ENCODE assay signal across 34 cellular contexts in the genomic region with DNA sequence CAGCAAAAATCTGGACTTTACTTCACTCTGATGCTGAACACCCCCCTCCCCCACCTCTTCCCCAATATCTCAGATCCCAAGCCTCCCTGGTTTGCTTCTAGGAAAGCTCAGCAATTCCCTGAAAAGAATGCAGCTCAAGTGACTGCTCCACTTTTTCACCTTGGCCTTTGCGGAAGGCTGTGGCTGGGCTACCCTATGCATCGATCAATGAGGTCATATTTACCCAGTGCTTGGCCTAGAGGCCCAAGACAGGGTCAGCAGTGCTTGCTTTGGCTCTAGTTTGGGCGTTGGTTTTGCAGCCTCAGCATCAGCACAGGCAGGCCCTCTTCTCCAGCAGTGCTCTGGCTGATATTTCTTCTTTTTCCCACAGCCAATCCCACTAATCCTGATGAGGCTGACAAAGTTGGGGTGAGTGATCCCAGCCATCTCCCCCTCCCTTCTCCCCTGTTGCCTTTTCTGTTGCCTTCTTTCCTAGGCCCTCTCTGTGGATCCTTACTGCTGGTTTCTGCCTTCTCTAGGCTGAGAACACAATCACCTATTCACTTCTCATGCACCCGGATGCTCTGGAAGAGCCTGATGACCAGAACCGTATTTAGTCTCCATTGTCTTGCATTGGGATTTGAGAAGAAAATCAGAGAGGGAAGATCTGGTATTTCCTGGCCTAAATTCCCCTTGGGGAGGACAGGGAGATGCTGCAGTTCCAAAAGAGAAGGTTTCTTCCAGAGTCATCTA. TPM values are rescaled to one million over a fixed set of nuclear protein-coding genes. Genes with fewer than 3 reads are reported as not detected.
A peak's percentile ranks its signal among the peaks of the same experiment; 100 is the strongest.
DNase-seq lines count a peak whose midpoint lies in the region; ATAC-seq and TF ChIP-seq lines count a peak whose summit lies in the region.
"Had no signal": no experiment of that assay in that cellular context is flagged by ENCODE, and none has a peak within 500 bp of the region (broad histone marks: within the 10 kb centered on the region; RNA-seq: fewer than 3 reads in every experiment).

No MANE protein-coding gene starts in this region.

- H3K27ac Mint-ChIP-seq in MCF 10A (ENCODE audit: low read depth, unreplicated experiment), result peak overlapping the region; percentile 36
- H3K27ac Mint-ChIP-seq: activated CD8-positive, alpha-beta T cell treated with anti-CD3 and anti-CD28 coated beads for 36 hours; activated naive CD8-positive, alpha-beta T cell; activated T-helper 17 cell treated with anti-CD3 and anti-CD28 coated beads, Interleukin-2, amount 50 U/mL, for 72 hours; CD4-positive, CD25-positive, alpha-beta regulatory T cell had no signal

- no peak overlapping the region for H3K4me2 ChIP-seq in mammary epithelial cell (ENCODE audit: insufficient read depth, low read depth, low read length)
- H3K4me2 ChIP-seq: PC-9 had no signal

- H3K9me3 ChIP-seq in mammary epithelial cell (replicated peaks; ENCODE audit: insufficient read depth, low read length), result no peaks in the 10 kb centered on the region
- H3K9me3 ChIP-seq: colonic mucosa, left lung, MG63, prostate gland, upper lobe of right lung had no signal

- no peaks in the 10 kb centered on the region for H4K20me1 ChIP-seq in mammary epithelial cell (ENCODE audit: insufficient read depth, low read length)

- H3K4me1 ChIP-seq in mammary epithelial cell (ENCODE audit: insufficient read depth, low read length), result no peaks in the 10 kb centered on the region
- H3K4me1 ChIP-seq: colonic mucosa, left lung, prostate gland, upper lobe of right lung had no signal

- POLR2A ChIA-PET in MCF 10A (lab: Yijun Ruan, JAX), result no interaction called here

- no peak overlapping the region for H3K27ac ChIP-seq in mammary epithelial cell (ENCODE audit: insufficient read depth, low read depth, low read length)
- no peak overlapping the region for H3K27ac ChIP-seq in coronary artery
- H3K27ac ChIP-seq: colonic mucosa, epithelial cell of prostate, left lung, PC-9, prostate gland, upper lobe of right lung had no signal

- no peaks in the 10 kb centered on the region for H3K79me2 ChIP-seq in mammary epithelial cell (ENCODE audit: insufficient read depth, low read length)

- in situ Hi-C loops in mammary epithelial cell (cut with MboI; ENCODE audit: low sequenced_read_pairs in 2 of 2), result no loop called here

- CTCF ChIA-PET in MCF 10A (lab: Yijun Ruan, JAX) (interaction anchor here (0.7 kb wide), 1 partner anchor 108 kb away, joined by 3 read pairs; no protein-coding TSS in a partner anchor), mammary epithelial cell (lab: Charles Lee; ENCODE audit: low non-redundant PET) (no interaction called here)

- no peaks in the 10 kb centered on the region for H3K4me1 Mint-ChIP-seq in MCF 10A (ENCODE audit: insufficient read depth, unreplicated experiment)
- H3K4me1 Mint-ChIP-seq: activated T-helper 17 cell treated with anti-CD3 and anti-CD28 coated beads, Interleukin-2, amount 50 U/mL, for 72 hours; CD4-positive, CD25-positive, alpha-beta regulatory T cell had no signal

- DNase-seq in MCF 10A (ENCODE audit: unreplicated experiment), result no peak
- no peak for DNase-seq in mammary epithelial cell
- peak; percentile 53 for DNase-seq in foreskin melanocyte
- peak; percentile 24 for DNase-seq in pons (ENCODE audit: low spot score)
- DNase-seq in coronary artery (ENCODE audit: low spot score), result no peak
- no peak for DNase-seq in omental fat pad (ENCODE audit: low spot score)
- DNase-seq in 8988T, result no peak
- no peak for DNase-seq in NCI-H1417 treated with DMSO at 0.1 percent for 48 hours (lab: John Stamatoyannopoulos, UW)
- DNase-seq: activated CD8-positive, alpha-beta T cell treated with anti-CD3 and anti-CD28 coated beads for 36 hours; anterior cingulate cortex; CD4-positive, CD25-positive, alpha-beta regulatory T cell; colonic mucosa; DND-41; effector memory CD4-positive, alpha-beta T cell; glutamatergic neuron; KBM-7; left lung; MG63; NCI-H1105 treated with DMSO at 0.1 percent for 48 hours; NCI-H2081; NCI-H2227 treated with DMSO at 0.1 percent for 48 hours; NCI-H526; PC-9; SHP77; stimulated activated CD4-positive, alpha-beta T cell treated with anti-CD3 and anti-CD28 coated beads, Interleukin-4, amount 100 ng/mL, for 1 hour; upper lobe of right lung had no signal

- H2AFZ ChIP-seq in mammary epithelial cell (ENCODE audit: low read depth, low read length), result no peak overlapping the region
- H2AFZ ChIP-seq: PC-9 had no signal

- H3K27me3 ChIP-seq in mammary epithelial cell (ENCODE audit: insufficient read depth, low read length), result no peaks in the 10 kb centered on the region
- H3K27me3 ChIP-seq: colonic mucosa, MG63, upper lobe of right lung had no signal

- whole genome bisulfite sequencing in mammary epithelial cell (ENCODE audit: low coverage, missing lambda C conversion rate), result 67% methylated on average over 3 of the region's 5 CpGs

- peaks cover 14% of the 10 kb centered on the region for H3K27me3 Mint-ChIP-seq in MCF 10A (ENCODE audit: insufficient read depth, unreplicated experiment)
- H3K27me3 Mint-ChIP-seq: activated naive CD8-positive, alpha-beta T cell; activated T-helper 17 cell treated with anti-CD3 and anti-CD28 coated beads, Interleukin-2, amount 50 U/mL, for 72 hours had no signal

- BruUV-seq in MCF 10A (replicated peaks; lab: Mats Ljungman, UMichigan) (no TSS peak), mammary epithelial cell (replicated peaks; lab: Mats Ljungman, UMichigan) (no TSS peak)

- H3K9ac ChIP-seq in mammary epithelial cell (ENCODE audit: insufficient read depth, low read length), result no peak overlapping the region

- dilution Hi-C loops in mammary epithelial cell (cut with HindIII; ENCODE audit: low sequenced_read_pairs), result no loop called here

- intact Hi-C loops in MCF 10A (cut with micrococcal nuclease) (no loop called here), mammary epithelial cell (cut with micrococcal nuclease) (no loop called here)

- TF ChIP-seq CTCF in MCF 10A (IDR thresholded peaks at IDR 0.05; ENCODE audit: unreplicated experiment), result no peak
- no peak for TF ChIP-seq CTCF in mammary epithelial cell (conservative IDR thresholded peaks at IDR 0.05 in 1 of 2, IDR thresholded peaks at IDR 0.05 in 1 of 2; ENCODE audit: extremely low read depth in 1 of 2, insufficient read depth in 1 of 2, low read depth in 1 of 2, low read length in 2 of 2)
- no peak for TF ChIP-seq CTCF in coronary artery (IDR thresholded peaks at IDR 0.05)
- no peak for TF ChIP-seq CTCF in omental fat pad (IDR thresholded peaks at IDR 0.05)

- no peak overlapping the region for H3K4me3 Mint-ChIP-seq in MCF 10A (ENCODE audit: unreplicated experiment)
- H3K4me3 Mint-ChIP-seq: activated CD8-positive, alpha-beta T cell treated with anti-CD3 and anti-CD28 coated beads for 36 hours; activated naive CD8-positive, alpha-beta T cell; activated T-helper 17 cell treated with anti-CD3 and anti-CD28 coated beads, Interleukin-2, amount 50 U/mL, for 72 hours; CD4-positive, CD25-positive, alpha-beta regulatory T cell had no signal

- H3K36me3 ChIP-seq in mammary epithelial cell (ENCODE audit: insufficient read depth, low read length), result no peaks in the 10 kb centered on the region
- H3K36me3 ChIP-seq: colonic mucosa, left lung, MG63, prostate gland, upper lobe of right lung had no signal

- no peaks in the 10 kb centered on the region for H3K36me3 Mint-ChIP-seq in MCF 10A (ENCODE audit: insufficient read depth, unreplicated experiment)
- H3K36me3 Mint-ChIP-seq: activated naive CD8-positive, alpha-beta T cell; CD4-positive, CD25-positive, alpha-beta regulatory T cell had no signal

- ATAC-seq in omental fat pad (ENCODE audit: low FRiP score), result no peak
- ATAC-seq: activated CD8-positive, alpha-beta T cell treated with anti-CD3 and anti-CD28 coated beads for 36 hours; activated T-helper 17 cell treated with anti-CD3 and anti-CD28 coated beads, Interleukin-2, amount 50 U/mL, for 72 hours; left lung; upper lobe of right lung had no signal

- H3K4me3 ChIP-seq in mammary epithelial cell (replicated peaks in 1 of 3; ENCODE audit: insufficient read depth in 1 of 3, low read depth in 2 of 3, low read length in 3 of 3), result no peak overlapping the region
- no peak overlapping the region for H3K4me3 ChIP-seq in coronary artery
- H3K4me3 ChIP-seq: colonic mucosa, left lung, MG63, PC-9, prostate gland, upper lobe of right lung had no signal

- H3K9me3 Mint-ChIP-seq in MCF 10A (ENCODE audit: unreplicated experiment), result no peaks in the 10 kb centered on the region
- H3K9me3 Mint-ChIP-seq: activated CD8-positive, alpha-beta T cell treated with anti-CD3 and anti-CD28 coated beads for 36 hours; activated T-helper 17 cell treated with anti-CD3 and anti-CD28 coated beads, Interleukin-2, amount 50 U/mL, for 72 hours; CD4-positive, CD25-positive, alpha-beta regulatory T cell had no signal

RNA-seq across cellular contexts. Expression of gene FCGR2B, which starts 14.2 kb away (rescaled TPM):
- not detected in 2 replicates for total RNA-seq in MCF 10A (2022)
- total RNA-seq in mammary epithelial cell, result not detected
- polyA plus RNA-seq in mammary epithelial cell, result not detected
- polyA minus RNA-seq in mammary epithelial cell, result not detected
- total RNA-seq in omental fat pad, result 10 to 100 TPM; 31.3 to 74.9 (median 42.8) TPM
- total RNA-seq: A172; activated CD8-positive, alpha-beta T cell treated with anti-CD3 and anti-CD28 coated beads for 36 hours; bronchial epithelial cell; myocyte; PC-9 had no signal

RNA-seq across cellular contexts. Expression of gene FCRLA, which starts 29.9 kb away (rescaled TPM):
- 0.30 and 0.47 TPM in 2 replicates for total RNA-seq in MCF 10A (2022)
- total RNA-seq in mammary epithelial cell, result 1 to 10 TPM in 1 of 2 donors, under 1 TPM in 1; 0.67 to 4.4 TPM
- polyA plus RNA-seq in mammary epithelial cell, result 3.5 TPM
- polyA minus RNA-seq in mammary epithelial cell, result 0.41 TPM
- total RNA-seq in omental fat pad, result under 1 TPM in 2 of 4 donors, not detected in 2; 0.48 to 0.84 TPM
- total RNA-seq: activated CD8-positive, alpha-beta T cell treated with anti-CD3 and anti-CD28 coated beads for 36 hours; activated T-helper 17 cell treated with anti-CD3 and anti-CD28 coated beads, Interleukin-2, amount 50 U/mL, for 72 hours; CD4-positive, CD25-positive, alpha-beta regulatory T cell; prostate gland; T-helper 2 cell treated with Interferon-gamma antibody and Interleukin-4, amounts not matched to agents 100 ng/mL and 5 ng/mL, for 36 hours had no signal

RNA-seq across cellular contexts. Expression of gene FCRLB, which starts 44.2 kb away (rescaled TPM):
- total RNA-seq in MCF 10A (2022) (1.1 and 1.3 TPM in 2 replicates), mammary epithelial cell (1 to 10 TPM in 1 of 2 donors, under 1 TPM in 1; 0.67 to 1.1 TPM), omental fat pad (1 to 10 TPM in 2 of 4 donors, under 1 TPM in 2; 0.65 to 2.2 (median 0.98) TPM)
- polyA plus RNA-seq in mammary epithelial cell, result 0.93 TPM
- polyA minus RNA-seq in mammary epithelial cell, result 2.0 TPM
- total RNA-seq: activated T-helper 17 cell treated with anti-CD3 and anti-CD28 coated beads, Interleukin-2, amount 50 U/mL, for 72 hours; CD4-positive, CD25-positive, alpha-beta regulatory T cell had no signal

RNA-seq across cellular contexts. Expression of gene FCGR3B, which starts 46.1 kb away (rescaled TPM):
- total RNA-seq in MCF 10A (2022) (not detected in 2 replicates), mammary epithelial cell (not detected), omental fat pad (10 to 100 TPM in 1 of 4 donors, 1 to 10 TPM in 3; 3.7 to 31.4 (median 5.9) TPM)
- not detected for polyA plus RNA-seq in mammary epithelial cell
- polyA minus RNA-seq in mammary epithelial cell, result not detected
- total RNA-seq: A172; activated CD8-positive, alpha-beta T cell treated with anti-CD3 and anti-CD28 coated beads for 36 hours; activated T-helper 17 cell treated with anti-CD3 and anti-CD28 coated beads, Interleukin-2, amount 50 U/mL, for 72 hours; bronchial epithelial cell; CD4-positive, CD25-positive, alpha-beta regulatory T cell; myocyte; PC-9; T-helper 2 cell treated with Interferon-gamma antibody and Interleukin-4, amounts not matched to agents 100 ng/mL and 5 ng/mL, for 36 hours had no signal
- polyA plus RNA-seq: CD4-positive, CD25-positive, alpha-beta regulatory T cell had no signal

Comparison
In these comparisons a context has a peak if more than half of its experiments do, and no peak if none do; other contexts are left out.
1. DNase-seq: peak in foreskin melanocyte (single experiment) and pons (single experiment); none in MCF 10A (single experiment), mammary epithelial cell (single experiment), coronary artery (single experiment), omental fat pad (single experiment), 8988T (single experiment) and NCI-H1417 treated with DMSO at 0.1 percent for 48 hours (single experiment).
2. RNA of gene FCGR2B, which starts 14.2 kb away (total RNA-seq): 31.3 to 74.9 TPM in omental fat pad; not detected in MCF 10A and not detected in mammary epithelial cell; every median in the first group is over 10 times any median in the second.